Comparison of ENCODE assay signal across 14 cellular contexts in genomic region chr6:39951716-39952115, GRCh38.
"Had no signal": no experiment of that assay in that cellular context is flagged by ENCODE, and none has a peak within 500 bp of the region (broad histone marks: within the 10 kb centered on the region; RNA-seq: fewer than 3 reads in every experiment).

No MANE protein-coding gene starts in this region.

- H3K27ac Mint-ChIP-seq: activated CD4-positive, alpha-beta T cell treated with anti-CD3 and anti-CD28 coated beads, Interleukin-2, amount 10 ng/mL, durations not matched to agents 7 days and 5 days; activated naive CD8-positive, alpha-beta T cell treated with anti-CD3 and anti-CD28 coated beads, Interleukin-2, amount 10 ng/mL, durations not matched to agents 7 days and 5 days; immature natural killer cell; memory B cell; natural killer cell treated with Interleukin-12 subunit alpha and Interleukin-12 subunit beta and Interleukin-15 and Interleukin-18, amount 100 ng/mL, for 72 hours; stimulated activated naive CD8-positive, alpha-beta T cell treated with anti-CD3 and anti-CD28 coated beads, Interleukin-15, Interleukin-2, amounts not matched to agents 100 ng/mL and 50 ng/mL, for 24 hours had no signal

- H3K36me3 ChIP-seq: cardiac muscle cell, uterus had no signal

- H3K4me1 Mint-ChIP-seq: activated CD4-positive, alpha-beta T cell treated with anti-CD3 and anti-CD28 coated beads, Interleukin-2, amount 10 ng/mL, durations not matched to agents 7 days and 5 days; activated naive CD8-positive, alpha-beta T cell treated with anti-CD3 and anti-CD28 coated beads, Interleukin-2, amount 10 ng/mL, durations not matched to agents 7 days and 5 days; immature natural killer cell; memory B cell had no signal

- H3K27ac ChIP-seq: cardiac muscle cell, SK-N-MC had no signal

- ATAC-seq: natural killer cell treated with Interleukin-12 subunit alpha and Interleukin-12 subunit beta and Interleukin-15 and Interleukin-18, amount 100 ng/mL, for 72 hours had no signal

- H3K4me1 ChIP-seq: uterus had no signal

- H3K9me3 ChIP-seq: uterus had no signal

- FAIRE-seq: endometrium had no signal

- H3K36me3 Mint-ChIP-seq: activated naive CD8-positive, alpha-beta T cell treated with anti-CD3 and anti-CD28 coated beads, Interleukin-2, amount 10 ng/mL, durations not matched to agents 7 days and 5 days; immature natural killer cell; memory B cell; natural killer cell treated with Interleukin-12 subunit alpha and Interleukin-12 subunit beta and Interleukin-15 and Interleukin-18, amount 100 ng/mL, for 72 hours had no signal

- H3K9me3 Mint-ChIP-seq: activated naive CD8-positive, alpha-beta T cell treated with anti-CD3 and anti-CD28 coated beads, Interleukin-2, amount 10 ng/mL, durations not matched to agents 7 days and 5 days; immature natural killer cell; memory B cell; natural killer cell treated with Interleukin-12 subunit alpha and Interleukin-12 subunit beta and Interleukin-15 and Interleukin-18, amount 100 ng/mL, for 72 hours; stimulated activated naive CD8-positive, alpha-beta T cell treated with anti-CD3 and anti-CD28 coated beads, Interleukin-15, Interleukin-2, amounts not matched to agents 100 ng/mL and 50 ng/mL, for 24 hours had no signal

- H3K4me3 ChIP-seq: cardiac muscle cell, SK-N-MC, uterus had no signal

- H3K27me3 ChIP-seq: cardiac muscle cell, uterus had no signal

- H3K4me3 Mint-ChIP-seq: activated CD4-positive, alpha-beta T cell treated with anti-CD3 and anti-CD28 coated beads, Interleukin-2, amount 10 ng/mL, durations not matched to agents 7 days and 5 days; activated naive CD8-positive, alpha-beta T cell treated with anti-CD3 and anti-CD28 coated beads, Interleukin-2, amount 10 ng/mL, durations not matched to agents 7 days and 5 days; immature natural killer cell; memory B cell; natural killer cell treated with Interleukin-12 subunit alpha and Interleukin-12 subunit beta and Interleukin-15 and Interleukin-18, amount 100 ng/mL, for 72 hours; stimulated activated naive CD8-positive, alpha-beta T cell treated with anti-CD3 and anti-CD28 coated beads, Interleukin-15, Interleukin-2, amounts not matched to agents 100 ng/mL and 50 ng/mL, for 24 hours had no signal

- H3K27me3 Mint-ChIP-seq: activated CD4-positive, alpha-beta T cell treated with anti-CD3 and anti-CD28 coated beads, Interleukin-2, amount 10 ng/mL, durations not matched to agents 7 days and 5 days had no signal

- DNase-seq: activated CD4-positive, alpha-beta T cell treated with anti-CD3 and anti-CD28 coated beads, Interleukin-2, amount 10 ng/mL, durations not matched to agents 7 days and 5 days; activated CD8-positive, alpha-beta memory T cell treated with anti-CD3 and anti-CD28 coated beads for 24 hours; activated naive CD4-positive, alpha-beta T cell; activated naive CD8-positive, alpha-beta T cell treated with anti-CD3 and anti-CD28 coated beads, Interleukin-2, amount 10 ng/mL, durations not matched to agents 7 days and 5 days; anterior cingulate cortex; immature natural killer cell; retina; uterus had no signal
